1 cellular context compared by ENCODE assay signal in the genomic region with DNA sequence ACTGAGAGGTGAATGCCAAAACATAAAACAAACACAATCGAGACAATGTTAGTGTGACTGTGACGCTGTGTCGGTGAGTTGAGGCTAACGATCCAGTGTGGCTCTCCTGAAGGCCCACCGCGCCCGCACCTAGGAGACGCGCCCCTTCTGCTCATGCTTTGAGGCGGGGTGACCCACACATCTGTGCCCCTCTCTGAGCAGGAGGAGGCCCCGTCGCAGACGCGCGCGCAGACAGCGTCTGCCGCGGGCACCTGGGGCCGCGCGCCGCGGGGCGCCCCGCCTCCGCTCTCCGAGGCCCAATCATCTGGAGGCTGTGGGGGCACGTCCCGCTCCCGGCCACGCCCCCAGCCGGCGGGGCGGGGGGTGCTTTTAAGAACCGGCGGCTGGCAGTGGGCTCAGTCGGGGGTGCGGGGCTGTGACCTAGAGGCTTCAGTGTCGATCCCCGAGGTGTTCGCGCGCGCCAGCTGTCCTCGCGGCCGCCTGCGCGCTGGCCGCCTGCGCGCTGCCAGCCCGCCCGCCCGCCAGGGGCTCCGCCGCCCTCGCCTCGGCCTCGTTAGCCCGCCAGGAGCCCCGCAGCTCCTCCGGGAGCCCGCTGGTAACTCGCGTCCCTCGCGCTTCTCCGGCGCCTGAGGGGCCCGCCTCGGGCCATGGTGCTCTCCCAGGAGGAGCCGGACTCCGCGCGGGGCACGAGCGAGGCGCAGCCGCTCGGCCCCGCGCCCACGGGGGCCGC.
TF ChIP-seq lines count a peak whose summit lies in the region.

Gene SLC16A10, plus strand, starts transcription at position 398 of the 730 bp plus-strand sequence. Its CDS starts 250 bp downstream, at position 648.

TF ChIP-seq in HepG2, 621 proteins besides CTCF, POLR2A, EP300 and RAD21 (continued from another document and continues in another):
- TF ChIP-seq, protein P1, sequence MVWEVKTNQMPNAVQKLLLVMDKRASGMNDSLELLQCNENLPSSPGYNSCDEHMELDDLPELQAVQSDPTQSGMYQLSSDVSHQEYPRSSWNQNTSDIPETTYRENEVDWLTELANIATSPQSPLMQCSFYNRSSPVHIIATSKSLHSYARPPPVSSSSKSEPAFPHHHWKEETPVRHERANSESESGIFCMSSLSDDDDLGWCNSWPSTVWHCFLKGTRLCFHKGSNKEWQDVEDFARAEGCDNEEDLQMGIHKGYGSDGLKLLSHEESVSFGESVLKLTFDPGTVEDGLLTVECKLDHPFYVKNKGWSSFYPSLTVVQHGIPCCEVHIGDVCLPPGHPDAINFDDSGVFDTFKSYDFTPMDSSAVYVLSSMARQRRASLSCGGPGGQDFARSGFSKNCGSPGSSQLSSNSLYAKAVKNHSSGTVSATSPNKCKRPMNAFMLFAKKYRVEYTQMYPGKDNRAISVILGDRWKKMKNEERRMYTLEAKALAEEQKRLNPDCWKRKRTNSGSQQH (CRISPR knock-in tag; IDR thresholded peaks at IDR 0.05; ENCODE audit: low read depth), result no peak
- no peak for TF ChIP-seq THAP9 (CRISPR knock-in tag; IDR thresholded peaks at IDR 0.05; ENCODE audit: borderline replicate concordance)
- TF ChIP-seq ZNF337 (CRISPR knock-in tag; IDR thresholded peaks at IDR 0.05; ENCODE audit: borderline replicate concordance, low read depth), result no peak
- TF ChIP-seq ZNF34 (CRISPR knock-in tag; IDR thresholded peaks at IDR 0.05; ENCODE audit: borderline replicate concordance), result no peak
- peak; percentile 91 for TF ChIP-seq POLR2G (IDR thresholded peaks at IDR 0.05; ENCODE audit: low read depth, low read length)
- peak; percentile 45; the same call in 1 of the 2 replicates for TF ChIP-seq SPEN (CRISPR knock-in tag; IDR thresholded peaks at IDR 0.05; ENCODE audit: low read depth)
- no peak for TF ChIP-seq BRD4 (CRISPR knock-in tag; IDR thresholded peaks at IDR 0.05)
- TF ChIP-seq ZNF558 (CRISPR knock-in tag; IDR thresholded peaks at IDR 0.05; ENCODE audit: borderline replicate concordance), result no peak
- peak; percentile 71 for TF ChIP-seq TAF15 (IDR thresholded peaks at IDR 0.05; ENCODE audit: low read depth, low read length, poor library complexity, severe bottlenecking)
- TF ChIP-seq ZNF275 (CRISPR knock-in tag; IDR thresholded peaks at IDR 0.05; ENCODE audit: borderline replicate concordance), result no peak
- TF ChIP-seq ZNF160 (CRISPR knock-in tag; IDR thresholded peaks at IDR 0.05), result no peak
- peak; percentile 31; the same call in 1 of the 2 replicates for TF ChIP-seq MXD4 (CRISPR knock-in tag; IDR thresholded peaks at IDR 0.05)
- TF ChIP-seq SALL2 (CRISPR knock-in tag; IDR thresholded peaks at IDR 0.05), result no peak; the same call in 1 of the 2 replicates
- no peak for TF ChIP-seq ZNF737 (CRISPR knock-in tag; IDR thresholded peaks at IDR 0.05; ENCODE audit: borderline replicate concordance)
- 0 out of 2 replicates have a peak, but pooled peaks have one; percentile 32 for TF ChIP-seq ZNF274 (CRISPR knock-in tag; IDR thresholded peaks at IDR 0.05)
- no peak for TF ChIP-seq SNRNP70 (IDR thresholded peaks at IDR 0.05; ENCODE audit: low read depth, low read length)
- no peak for TF ChIP-seq AGO1 (IDR thresholded peaks at IDR 0.05; ENCODE audit: low read depth, low read length, poor library complexity, severe bottlenecking)
- peak; percentile 16; the same call in 1 of the 2 replicates for TF ChIP-seq SOX5 (CRISPR knock-in tag; IDR thresholded peaks at IDR 0.05; ENCODE audit: borderline replicate concordance)
- no peak for TF ChIP-seq SNAPC4 (CRISPR knock-in tag; IDR thresholded peaks at IDR 0.05)
- no peak; the same call in 1 of the 2 replicates for TF ChIP-seq KDM2A (CRISPR knock-in tag; IDR thresholded peaks at IDR 0.05; ENCODE audit: borderline replicate concordance, low read depth)
- TF ChIP-seq HES4 (CRISPR knock-in tag; IDR thresholded peaks at IDR 0.05; ENCODE audit: borderline replicate concordance), result no peak; the same call in 1 of the 2 replicates
- TF ChIP-seq NFE2L1 (CRISPR knock-in tag; IDR thresholded peaks at IDR 0.05; ENCODE audit: borderline replicate concordance), result no peak
- no peak for TF ChIP-seq ZNF670 (CRISPR knock-in tag; IDR thresholded peaks at IDR 0.05; ENCODE audit: borderline replicate concordance)
- TF ChIP-seq ZNF253 (CRISPR knock-in tag; IDR thresholded peaks at IDR 0.05; ENCODE audit: borderline replicate concordance), result 0 out of 2 replicates have a peak, but pooled peaks have one; percentile 17
- no peak for TF ChIP-seq ZNF816 (CRISPR knock-in tag; IDR thresholded peaks at IDR 0.05; ENCODE audit: borderline replicate concordance)
- TF ChIP-seq PHF8 (CRISPR knock-in tag; IDR thresholded peaks at IDR 0.05), result no peak; the same call in 1 of the 2 replicates
- no peak for TF ChIP-seq ZNF10 (CRISPR knock-in tag; IDR thresholded peaks at IDR 0.05; ENCODE audit: borderline replicate concordance, low read depth)
- TF ChIP-seq TBX2 (CRISPR knock-in tag; IDR thresholded peaks at IDR 0.05; ENCODE audit: borderline replicate concordance), result no peak
- TF ChIP-seq TOPORS (CRISPR knock-in tag; IDR thresholded peaks at IDR 0.05), result no peak
- TF ChIP-seq, protein P2, sequence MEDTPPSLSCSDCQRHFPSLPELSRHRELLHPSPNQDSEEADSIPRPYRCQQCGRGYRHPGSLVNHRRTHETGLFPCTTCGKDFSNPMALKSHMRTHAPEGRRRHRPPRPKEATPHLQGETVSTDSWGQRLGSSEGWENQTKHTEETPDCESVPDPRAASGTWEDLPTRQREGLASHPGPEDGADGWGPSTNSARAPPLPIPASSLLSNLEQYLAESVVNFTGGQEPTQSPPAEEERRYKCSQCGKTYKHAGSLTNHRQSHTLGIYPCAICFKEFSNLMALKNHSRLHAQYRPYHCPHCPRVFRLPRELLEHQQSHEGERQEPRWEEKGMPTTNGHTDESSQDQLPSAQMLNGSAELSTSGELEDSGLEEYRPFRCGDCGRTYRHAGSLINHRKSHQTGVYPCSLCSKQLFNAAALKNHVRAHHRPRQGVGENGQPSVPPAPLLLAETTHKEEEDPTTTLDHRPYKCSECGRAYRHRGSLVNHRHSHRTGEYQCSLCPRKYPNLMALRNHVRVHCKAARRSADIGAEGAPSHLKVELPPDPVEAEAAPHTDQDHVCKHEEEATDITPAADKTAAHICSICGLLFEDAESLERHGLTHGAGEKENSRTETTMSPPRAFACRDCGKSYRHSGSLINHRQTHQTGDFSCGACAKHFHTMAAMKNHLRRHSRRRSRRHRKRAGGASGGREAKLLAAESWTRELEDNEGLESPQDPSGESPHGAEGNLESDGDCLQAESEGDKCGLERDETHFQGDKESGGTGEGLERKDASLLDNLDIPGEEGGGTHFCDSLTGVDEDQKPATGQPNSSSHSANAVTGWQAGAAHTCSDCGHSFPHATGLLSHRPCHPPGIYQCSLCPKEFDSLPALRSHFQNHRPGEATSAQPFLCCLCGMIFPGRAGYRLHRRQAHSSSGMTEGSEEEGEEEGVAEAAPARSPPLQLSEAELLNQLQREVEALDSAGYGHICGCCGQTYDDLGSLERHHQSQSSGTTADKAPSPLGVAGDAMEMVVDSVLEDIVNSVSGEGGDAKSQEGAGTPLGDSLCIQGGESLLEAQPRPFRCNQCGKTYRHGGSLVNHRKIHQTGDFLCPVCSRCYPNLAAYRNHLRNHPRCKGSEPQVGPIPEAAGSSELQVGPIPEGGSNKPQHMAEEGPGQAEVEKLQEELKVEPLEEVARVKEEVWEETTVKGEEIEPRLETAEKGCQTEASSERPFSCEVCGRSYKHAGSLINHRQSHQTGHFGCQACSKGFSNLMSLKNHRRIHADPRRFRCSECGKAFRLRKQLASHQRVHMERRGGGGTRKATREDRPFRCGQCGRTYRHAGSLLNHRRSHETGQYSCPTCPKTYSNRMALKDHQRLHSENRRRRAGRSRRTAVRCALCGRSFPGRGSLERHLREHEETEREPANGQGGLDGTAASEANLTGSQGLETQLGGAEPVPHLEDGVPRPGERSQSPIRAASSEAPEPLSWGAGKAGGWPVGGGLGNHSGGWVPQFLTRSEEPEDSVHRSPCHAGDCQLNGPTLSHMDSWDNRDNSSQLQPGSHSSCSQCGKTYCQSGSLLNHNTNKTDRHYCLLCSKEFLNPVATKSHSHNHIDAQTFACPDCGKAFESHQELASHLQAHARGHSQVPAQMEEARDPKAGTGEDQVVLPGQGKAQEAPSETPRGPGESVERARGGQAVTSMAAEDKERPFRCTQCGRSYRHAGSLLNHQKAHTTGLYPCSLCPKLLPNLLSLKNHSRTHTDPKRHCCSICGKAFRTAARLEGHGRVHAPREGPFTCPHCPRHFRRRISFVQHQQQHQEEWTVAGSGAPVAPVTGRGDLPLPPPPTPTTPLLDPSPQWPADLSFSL (CRISPR knock-in tag; IDR thresholded peaks at IDR 0.05), result no peak
- no peak for TF ChIP-seq PRDM4 (CRISPR knock-in tag; IDR thresholded peaks at IDR 0.05; ENCODE audit: borderline replicate concordance)
- no peak for TF ChIP-seq MYNN (CRISPR knock-in tag; IDR thresholded peaks at IDR 0.05; ENCODE audit: low read depth)
- no peak for TF ChIP-seq CEBPG (CRISPR knock-in tag; IDR thresholded peaks at IDR 0.05)
